1 cellular context compared by ENCODE assay signal in the genomic region with DNA sequence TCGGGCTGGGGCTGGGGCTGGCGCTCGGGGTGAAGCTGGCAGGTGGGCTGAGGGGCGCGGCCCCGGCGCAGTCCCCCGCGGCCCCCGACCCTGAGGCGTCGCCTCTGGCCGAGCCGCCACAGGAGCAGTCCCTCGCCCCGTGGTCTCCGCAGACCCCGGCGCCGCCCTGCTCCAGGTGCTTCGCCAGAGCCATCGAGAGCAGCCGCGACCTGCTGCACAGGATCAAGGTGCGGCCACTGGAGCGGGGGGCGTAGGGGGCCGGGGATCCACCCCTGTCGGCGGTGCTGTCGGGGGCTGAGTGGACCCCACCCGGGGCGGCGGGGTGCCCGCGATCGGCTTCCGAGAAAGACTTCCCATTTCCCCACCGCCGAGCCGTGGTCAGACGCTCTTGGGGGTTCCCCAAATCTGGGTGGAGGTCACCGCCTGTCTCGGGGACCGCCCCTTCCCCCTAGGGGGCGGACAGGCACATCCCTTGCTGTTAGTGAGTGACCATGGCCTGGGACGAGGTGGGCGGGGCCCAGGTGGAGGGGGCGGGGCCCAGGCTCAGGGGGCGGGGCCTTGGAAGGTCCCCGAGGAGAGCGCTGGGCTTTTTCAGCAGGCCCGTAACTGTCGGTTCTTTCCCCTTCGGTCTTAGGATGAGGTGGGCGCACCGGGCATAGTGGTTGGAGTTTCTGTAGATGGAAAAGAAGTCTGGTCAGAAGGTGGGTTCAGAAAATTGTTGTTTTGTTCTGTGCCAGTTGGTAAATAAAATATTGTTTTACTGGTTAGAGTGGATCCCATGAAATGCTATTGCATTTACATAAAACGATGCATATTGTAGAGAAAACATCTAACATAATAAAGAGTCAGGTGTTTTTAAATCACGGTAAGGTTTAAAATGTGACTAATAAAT.
TF ChIP-seq lines count a peak whose summit lies in the region.

No MANE protein-coding gene starts in this region.

TF ChIP-seq in SK-N-SH, 30 proteins besides CTCF, POLR2A, EP300 and RAD21 (continued from another document):
- no peak for TF ChIP-seq USF2 (IDR thresholded peaks at IDR 0.05; ENCODE audit: borderline replicate concordance, low read depth, low read length)
- TF ChIP-seq MXI1 (IDR thresholded peaks at IDR 0.05; ENCODE audit: low read depth, low read length) = peak; percentile 8; the same call in 1 of the 2 replicates
- TF ChIP-seq GATA2 (CRISPR knock-in tag; IDR thresholded peaks at IDR 0.05) = no peak
